ENCODE assay signal across 8 cellular contexts in genomic region chr6:125611573-125612399, GRCh38.
DNase-seq lines count a peak whose midpoint lies in the region; ATAC-seq lines count a peak whose summit lies in the region.

No MANE protein-coding gene starts in this region.

- H3K9ac ChIP-seq in iPS-20b (ENCODE audit: low read depth, low read length), result peak overlapping the region; percentile 65; the same call in 1 of the 2 replicates
- peak overlapping the region; percentile 38 to 74 (median 54) for H3K9ac ChIP-seq in skeletal muscle tissue (ENCODE audit: low read depth in 1 of 3, low read length in 3 of 3)

- H3K4me1 ChIP-seq in iPS-20b (ENCODE audit: insufficient read depth, low read length), result peaks cover 17% of the 10 kb centered on the region
- H3K4me1 ChIP-seq in skeletal muscle tissue (ENCODE audit: control insufficient read depth in 3 of 3, insufficient read depth in 3 of 3, low read length in 3 of 3), result peaks cover 6 to 13% (median 8%) of the 10 kb centered on the region in 3 donors

- no peaks in the 10 kb centered on the region for H3K27me3 ChIP-seq in iPS-20b (ENCODE audit: insufficient read depth, low read length)
- H3K27me3 ChIP-seq in skeletal muscle tissue (ENCODE audit: control insufficient read depth in 3 of 3, insufficient read depth in 3 of 3, low read length in 3 of 3), result no peaks in the 10 kb centered on the region

- peak overlapping the region; percentile 47 for H3K4me3 ChIP-seq in iPS-20b (ENCODE audit: low read length)
- peak overlapping the region; percentile 48 to 62 (median 54) for H3K4me3 ChIP-seq in skeletal muscle tissue (ENCODE audit: low read length in 3 of 3)

- ATAC-seq in GM18520 (IDR thresholded peaks at IDR 0.05; ENCODE audit: unreplicated experiment) (no peak), HG03045 (IDR thresholded peaks at IDR 0.05; ENCODE audit: unreplicated experiment) (no peak)

- no peaks in the 10 kb centered on the region for H3K36me3 ChIP-seq in iPS-20b (ENCODE audit: insufficient read depth, low read depth, low read length)
- no peaks in the 10 kb centered on the region for H3K36me3 ChIP-seq in skeletal muscle tissue (ENCODE audit: control insufficient read depth in 3 of 3, insufficient read depth in 3 of 3, low read length in 3 of 3)

- no peaks in the 10 kb centered on the region for H3K9me3 ChIP-seq in iPS-20b (ENCODE audit: insufficient read depth, low read depth, low read length)
- H3K9me3 ChIP-seq in skeletal muscle tissue (ENCODE audit: control insufficient read depth in 3 of 3, low read length in 3 of 3), result no peaks in the 10 kb centered on the region

- peak; percentile 77 for DNase-seq in NCI-H1105 (lab: John Stamatoyannopoulos, UW)
- DNase-seq in astrocyte of the hippocampus (ENCODE audit: low read depth, low spot score), result peak; percentile 92
- no peak for DNase-seq in LoVo (ENCODE audit: low spot score)
- no peak for DNase-seq in NCI-H226

- H3K27ac ChIP-seq in iPS-20b (ENCODE audit: low read length) (peak overlapping the region; percentile 44), skeletal muscle tissue (ENCODE audit: low read depth, low read length) (peak overlapping the region; percentile 36)

Comparison
In these comparisons a context has a peak if more than half of its experiments do, and no peak if none do; other contexts are left out.
1. DNase-seq: peak in NCI-H1105 (single experiment) and astrocyte of the hippocampus (single experiment); none in LoVo (single experiment) and NCI-H226 (single experiment).